ENCODE assay signal across 1 cellular context in the genomic region with DNA sequence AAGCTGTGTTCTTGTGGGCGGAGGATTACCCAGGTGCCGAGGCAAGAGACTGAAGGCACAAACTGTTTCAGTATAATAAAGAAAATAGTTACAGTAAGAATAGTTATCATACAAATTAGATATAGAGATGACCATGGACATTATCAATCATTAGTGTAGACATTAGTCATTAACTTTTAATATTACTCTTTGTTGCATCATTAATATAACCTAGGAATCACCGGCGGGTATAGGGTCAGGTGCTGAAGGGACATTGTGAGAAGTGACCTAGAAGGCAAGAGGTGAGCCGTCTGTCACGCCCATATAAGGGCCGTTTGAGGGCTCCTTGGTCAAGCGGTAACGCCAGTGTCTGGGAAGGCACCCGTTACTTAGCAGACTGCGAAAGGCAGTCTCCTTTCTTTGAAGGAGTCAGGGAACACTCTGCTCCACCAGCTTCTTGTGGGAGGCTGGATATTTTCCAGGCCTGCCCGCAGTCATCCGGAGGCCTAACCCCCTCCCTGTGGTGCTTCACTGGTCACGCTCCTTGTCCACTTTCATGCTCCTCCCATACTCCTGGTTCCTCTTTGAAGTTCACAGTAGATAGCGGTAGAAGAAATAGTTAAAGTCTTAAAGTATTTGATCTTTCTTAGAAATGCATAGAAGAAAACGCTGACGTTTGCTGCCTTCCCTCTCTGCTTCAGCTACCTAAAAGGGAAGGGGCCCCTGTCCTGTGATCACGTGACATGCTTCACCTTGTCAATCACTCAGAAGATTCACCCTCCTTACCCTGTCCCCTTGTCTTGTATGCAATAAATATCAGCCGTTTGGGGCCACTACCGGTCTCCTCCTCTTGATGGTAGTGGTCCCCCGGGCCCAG.
TF ChIP-seq lines count a peak whose summit lies in the region.

No MANE protein-coding gene starts in this region.

TF ChIP-seq in HepG2, 621 proteins besides CTCF, POLR2A, EP300 and RAD21:
- TF ChIP-seq RAD51 (IDR thresholded peaks at IDR 0.05; ENCODE audit: borderline replicate concordance) (peak; percentile 89), AKAP8 (CRISPR knock-in tag; IDR thresholded peaks at IDR 0.05) (peak; percentile 70), MAFK (conservative IDR thresholded peaks at IDR 0.05 in 1 of 2, IDR thresholded peaks at IDR 0.05 in 1 of 2; ENCODE audit: low read length in 2 of 2) (peak; percentile 37 to 54; a peak in 2 of 4 replicates), MAFF (IDR thresholded peaks at IDR 0.05; ENCODE audit: low read depth, low read length) (0 out of 2 replicates have a peak, but pooled peaks have one; percentile 15)
- TF ChIP-seq, protein P1, sequence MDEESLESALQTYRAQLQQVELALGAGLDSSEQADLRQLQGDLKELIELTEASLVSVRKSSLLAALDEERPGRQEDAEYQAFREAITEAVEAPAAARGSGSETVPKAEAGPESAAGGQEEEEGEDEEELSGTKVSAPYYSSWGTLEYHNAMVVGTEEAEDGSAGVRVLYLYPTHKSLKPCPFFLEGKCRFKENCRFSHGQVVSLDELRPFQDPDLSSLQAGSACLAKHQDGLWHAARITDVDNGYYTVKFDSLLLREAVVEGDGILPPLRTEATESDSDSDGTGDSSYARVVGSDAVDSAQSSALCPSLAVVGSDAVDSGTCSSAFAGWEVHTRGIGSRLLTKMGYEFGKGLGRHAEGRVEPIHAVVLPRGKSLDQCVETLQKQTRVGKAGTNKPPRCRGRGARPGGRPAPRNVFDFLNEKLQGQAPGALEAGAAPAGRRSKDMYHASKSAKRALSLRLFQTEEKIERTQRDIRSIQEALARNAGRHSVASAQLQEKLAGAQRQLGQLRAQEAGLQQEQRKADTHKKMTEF (CRISPR knock-in tag; IDR thresholded peaks at IDR 0.05) = 0 out of 2 replicates have a peak, but pooled peaks have one; percentile 23
- TF ChIP-seq, protein P2, sequence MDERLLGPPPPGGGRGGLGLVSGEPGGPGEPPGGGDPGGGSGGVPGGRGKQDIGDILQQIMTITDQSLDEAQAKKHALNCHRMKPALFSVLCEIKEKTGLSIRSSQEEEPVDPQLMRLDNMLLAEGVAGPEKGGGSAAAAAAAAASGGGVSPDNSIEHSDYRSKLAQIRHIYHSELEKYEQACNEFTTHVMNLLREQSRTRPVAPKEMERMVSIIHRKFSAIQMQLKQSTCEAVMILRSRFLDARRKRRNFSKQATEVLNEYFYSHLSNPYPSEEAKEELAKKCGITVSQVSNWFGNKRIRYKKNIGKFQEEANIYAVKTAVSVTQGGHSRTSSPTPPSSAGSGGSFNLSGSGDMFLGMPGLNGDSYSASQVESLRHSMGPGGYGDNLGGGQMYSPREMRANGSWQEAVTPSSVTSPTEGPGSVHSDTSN (CRISPR knock-in tag; IDR thresholded peaks at IDR 0.05) = peak; percentile 53
- TF ChIP-seq, protein P3, sequence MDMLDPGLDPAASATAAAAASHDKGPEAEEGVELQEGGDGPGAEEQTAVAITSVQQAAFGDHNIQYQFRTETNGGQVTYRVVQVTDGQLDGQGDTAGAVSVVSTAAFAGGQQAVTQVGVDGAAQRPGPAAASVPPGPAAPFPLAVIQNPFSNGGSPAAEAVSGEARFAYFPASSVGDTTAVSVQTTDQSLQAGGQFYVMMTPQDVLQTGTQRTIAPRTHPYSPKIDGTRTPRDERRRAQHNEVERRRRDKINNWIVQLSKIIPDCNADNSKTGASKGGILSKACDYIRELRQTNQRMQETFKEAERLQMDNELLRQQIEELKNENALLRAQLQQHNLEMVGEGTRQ (IDR thresholded peaks at IDR 0.05; ENCODE audit: low read depth, low read length) = peak; percentile 79
- TF ChIP-seq, protein P3 (CRISPR knock-in tag; IDR thresholded peaks at IDR 0.05; ENCODE audit: borderline replicate concordance) = peak; percentile 39; the same call in 1 of the 2 replicates
